ENCODE assay signal across 15 cellular contexts in genomic region chr2:239727776-239728600, GRCh38.
DNase-seq lines count a peak whose midpoint lies in the region; ATAC-seq and TF ChIP-seq lines count a peak whose summit lies in the region.
"Had no signal": no experiment of that assay in that cellular context is flagged by ENCODE, and none has a peak within 500 bp of the region (broad histone marks: within the 10 kb centered on the region; RNA-seq: fewer than 3 reads in every experiment).

No MANE protein-coding gene starts in this region.

- no peak overlapping the region for H3K9ac ChIP-seq in endodermal cell (ENCODE audit: extremely low read depth, low read length, poor library complexity, severe bottlenecking)

- ATAC-seq in RWPE2 (ENCODE audit: low read depth) = no peak
- no peak for ATAC-seq in lower lobe of right lung
- ATAC-seq in gastrocnemius medialis = peak; percentile 47 to 63
- ATAC-seq in HG03469 (IDR thresholded peaks at IDR 0.05; ENCODE audit: unreplicated experiment) = no peak
- no peak for ATAC-seq in omental fat pad (ENCODE audit: low FRiP score)

- DNase-seq in RWPE2 (ENCODE audit: low spot score) (peak; percentile 41), endodermal cell (no peak), lower lobe of right lung (peak; percentile 39), gastrocnemius medialis (peak in 1 of 2 donors; percentile 33), omental fat pad (ENCODE audit: low spot score) (no peak)
- no peak for DNase-seq in activated CD4-positive, alpha-beta T cell treated with anti-CD3 and anti-CD28 coated beads for 1 hour
- DNase-seq: activated CD4-positive, alpha-beta T cell treated with anti-CD3 and anti-CD28 coated beads, Interleukin-2, amount 10 ng/mL, durations not matched to agents 7 days and 5 days; activated T-cell treated with anti-CD3 and anti-CD28 coated beads for 4 hours; brain microvascular endothelial cell; DMS153; hippocampal formation; NCI-H187 treated with DMSO at 0.1 percent for 48 hours; SJCRH30; T1000 had no signal

- no peaks in the 10 kb centered on the region for H3K9me3 Mint-ChIP-seq in endodermal cell
- H3K9me3 Mint-ChIP-seq: activated CD4-positive, alpha-beta T cell treated with anti-CD3 and anti-CD28 coated beads, Interleukin-2, amount 10 ng/mL, durations not matched to agents 7 days and 5 days had no signal

- H3K36me3 ChIP-seq in RWPE2 (ENCODE audit: low read depth) = no peaks in the 10 kb centered on the region
- no peaks in the 10 kb centered on the region for H3K36me3 ChIP-seq in endodermal cell (ENCODE audit: control insufficient read depth, insufficient read depth, low read length)
- no peaks in the 10 kb centered on the region for H3K36me3 ChIP-seq in lower lobe of right lung
- H3K36me3 ChIP-seq in gastrocnemius medialis = no peaks in the 10 kb centered on the region
- H3K36me3 ChIP-seq: brain microvascular endothelial cell, SJCRH30 had no signal

- TF ChIP-seq CTCF in RWPE2 (IDR thresholded peaks at IDR 0.05; ENCODE audit: poor library complexity, severe bottlenecking) (no peak), endodermal cell (conservative IDR thresholded peaks at IDR 0.05) (no peak), lower lobe of right lung (IDR thresholded peaks at IDR 0.05) (no peak), gastrocnemius medialis (IDR thresholded peaks at IDR 0.05 in 4 of 5, conservative IDR thresholded peaks at IDR 0.05 in 1 of 5) (no peak), omental fat pad (IDR thresholded peaks at IDR 0.05) (no peak)

- H3K27me3 ChIP-seq in RWPE2 (ENCODE audit: insufficient read depth, poor library complexity, severe bottlenecking) = peaks cover 4% of the 10 kb centered on the region
- no peaks in the 10 kb centered on the region for H3K27me3 ChIP-seq in endodermal cell (ENCODE audit: control insufficient read depth, insufficient read depth, low read length, poor library complexity, severe bottlenecking)
- H3K27me3 ChIP-seq in lower lobe of right lung (ENCODE audit: low read depth) = peaks cover 3% of the 10 kb centered on the region
- no peaks in the 10 kb centered on the region for H3K27me3 ChIP-seq in gastrocnemius medialis
- H3K27me3 ChIP-seq: brain microvascular endothelial cell had no signal

- no peaks in the 10 kb centered on the region for H3K9me3 ChIP-seq in RWPE2 (ENCODE audit: severe bottlenecking)
- no peaks in the 10 kb centered on the region for H3K9me3 ChIP-seq in endodermal cell (ENCODE audit: control insufficient read depth, low read length)
- no peaks in the 10 kb centered on the region for H3K9me3 ChIP-seq in lower lobe of right lung
- no peaks in the 10 kb centered on the region for H3K9me3 ChIP-seq in gastrocnemius medialis
- H3K9me3 ChIP-seq: SJCRH30 had no signal

- no peak overlapping the region for H3K27ac Mint-ChIP-seq in endodermal cell
- H3K27ac Mint-ChIP-seq: activated CD4-positive, alpha-beta T cell treated with anti-CD3 and anti-CD28 coated beads, Interleukin-2, amount 10 ng/mL, durations not matched to agents 7 days and 5 days had no signal

- H3K4me3 ChIP-seq in RWPE2 (ENCODE audit: severe bottlenecking) = no peak overlapping the region
- H3K4me3 ChIP-seq in endodermal cell (ENCODE audit: low read length) = no peak overlapping the region
- no peak overlapping the region for H3K4me3 ChIP-seq in lower lobe of right lung
- no peak overlapping the region for H3K4me3 ChIP-seq in gastrocnemius medialis
- H3K4me3 ChIP-seq: SJCRH30 had no signal

- H3K27ac ChIP-seq in RWPE2 (ENCODE audit: poor library complexity, severe bottlenecking) (no peak overlapping the region), endodermal cell (ENCODE audit: low read depth, low read length) (peak overlapping the region; percentile 60), lower lobe of right lung (no peak overlapping the region), gastrocnemius medialis (no peak overlapping the region)
- H3K27ac ChIP-seq: brain microvascular endothelial cell, SJCRH30 had no signal

- H3K4me1 ChIP-seq in RWPE2 (ENCODE audit: insufficient read depth, poor library complexity, severe bottlenecking) (no peaks in the 10 kb centered on the region), endodermal cell (ENCODE audit: control insufficient read depth, insufficient read depth, low read length) (no peaks in the 10 kb centered on the region), lower lobe of right lung (no peaks in the 10 kb centered on the region), gastrocnemius medialis (no peaks in the 10 kb centered on the region)
- H3K4me1 ChIP-seq: SJCRH30 had no signal

- H3K4me1 Mint-ChIP-seq in endodermal cell = no peaks in the 10 kb centered on the region
- H3K4me1 Mint-ChIP-seq: activated CD4-positive, alpha-beta T cell treated with anti-CD3 and anti-CD28 coated beads, Interleukin-2, amount 10 ng/mL, durations not matched to agents 7 days and 5 days had no signal

- H3K27me3 Mint-ChIP-seq in endodermal cell (ENCODE audit: insufficient read depth) = peaks cover 5% of the 10 kb centered on the region
- H3K27me3 Mint-ChIP-seq: activated CD4-positive, alpha-beta T cell treated with anti-CD3 and anti-CD28 coated beads, Interleukin-2, amount 10 ng/mL, durations not matched to agents 7 days and 5 days had no signal

- in situ Hi-C loops in gastrocnemius medialis (cut with MboI; ENCODE audit: low sequenced_read_pairs in 4 of 4) = no loop called here

- 89 to 90% methylated on average over 21 to 30 of the region's 30 CpGs for WGBS in endodermal cell (ENCODE audit: insufficient coverage in 1 of 2, insufficient read length in 1 of 2), 2 experiments

- no peaks in the 10 kb centered on the region for H3K36me3 Mint-ChIP-seq in endodermal cell (ENCODE audit: low read depth)

- no peak for TF ChIP-seq POLR2A in gastrocnemius medialis (IDR thresholded peaks at IDR 0.05)

- H3K4me3 Mint-ChIP-seq in endodermal cell = no peak overlapping the region
- H3K4me3 Mint-ChIP-seq: activated CD4-positive, alpha-beta T cell treated with anti-CD3 and anti-CD28 coated beads, Interleukin-2, amount 10 ng/mL, durations not matched to agents 7 days and 5 days had no signal

- intact Hi-C loops in lower lobe of right lung (cut with DNase I) (no loop called here), gastrocnemius medialis (cut with DNase I; ENCODE audit: low total_unique reads) (no loop called here)

Comparison
In these comparisons a context has a peak if more than half of its experiments do, and no peak if none do; other contexts are left out.
1. ATAC-seq: peak in gastrocnemius medialis (2 of 2); none in RWPE2 (single experiment), lower lobe of right lung (0 of 2), HG03469 (single experiment) and omental fat pad (single experiment).
2. DNase-seq: peak in RWPE2 (single experiment) and lower lobe of right lung (single experiment); none in endodermal cell (single experiment), omental fat pad (single experiment) and activated CD4-positive, alpha-beta T cell treated with anti-CD3 and anti-CD28 coated beads for 1 hour (single experiment).